ENCODE assay signal across 19 cellular contexts in genomic region chr16:6279261-6279660, GRCh38.
"Had no signal": no experiment of that assay in that cellular context is flagged by ENCODE, and none has a peak within 500 bp of the region (broad histone marks: within the 10 kb centered on the region; RNA-seq: fewer than 3 reads in every experiment).

No MANE protein-coding gene starts in this region.

- DNase-seq: foreskin keratinocyte; head of caudate nucleus; kidney; naive thymus-derived CD4-positive, alpha-beta T cell; nephron progenitor cell; posterior cingulate gyrus; sigmoid colon; stimulated activated CD4-positive, alpha-beta T cell treated with anti-CD3 and anti-CD28 coated beads, Interleukin-2, amount 100 ng/mL, for 24 hours; stimulated activated CD4-positive, alpha-beta T cell treated with anti-CD3 and anti-CD28 coated beads, Interleukin-4, amount 100 ng/mL, for 4 hours; stimulated activated naive B cell treated with anti-CD40 and anti-IgM and Interleukin-4, amounts not matched to agents 10 μg/mL and 1 μg/mL and 100 μg/mL, for 72 hours; stimulated activated naive CD8-positive, alpha-beta T cell treated with anti-CD3 and anti-CD28 coated beads, Interleukin-15, amount 100 ng/mL, for 72 hours; testis; upper lobe of right lung had no signal

- H3K9me3 ChIP-seq: right atrium auricular region, sigmoid colon, testis, tibial nerve, upper lobe of right lung, vagina had no signal

- H3K9me3 Mint-ChIP-seq: nephron progenitor cell had no signal

- H3K4me2 ChIP-seq: hepatocyte had no signal

- H3K27me3 Mint-ChIP-seq: dendritic cell treated with granulocyte-macrophage colony-stimulating factor and Interleukin-4, amounts not matched to agents 40 ng/mL and 50 ng/mL, for 4 days; naive thymus-derived CD4-positive, alpha-beta T cell; stimulated activated naive B cell treated with anti-CD40 and anti-IgM and Interleukin-4, amounts not matched to agents 10 μg/mL and 1 μg/mL and 100 μg/mL, for 72 hours; stimulated activated naive CD8-positive, alpha-beta T cell treated with anti-CD3 and anti-CD28 coated beads, Interleukin-15, amount 100 ng/mL, for 72 hours had no signal

- H3K36me3 Mint-ChIP-seq: naive thymus-derived CD4-positive, alpha-beta T cell; stimulated activated naive B cell treated with anti-CD40 and anti-IgM and Interleukin-4, amounts not matched to agents 10 μg/mL and 1 μg/mL and 100 μg/mL, for 72 hours had no signal

- H3K36me3 ChIP-seq: right atrium auricular region, sigmoid colon, tibial nerve, upper lobe of right lung, vagina had no signal

- H3K27ac Mint-ChIP-seq: dendritic cell treated with granulocyte-macrophage colony-stimulating factor and Interleukin-4, amounts not matched to agents 40 ng/mL and 50 ng/mL, for 4 days; naive thymus-derived CD4-positive, alpha-beta T cell; nephron progenitor cell; stimulated activated naive B cell treated with anti-CD40 and anti-IgM and Interleukin-4, amounts not matched to agents 10 μg/mL and 1 μg/mL and 100 μg/mL, for 72 hours had no signal

- H3K27ac ChIP-seq: foreskin keratinocyte, hepatocyte, right atrium auricular region, sigmoid colon, skin epidermis, testis, tibial nerve, upper lobe of right lung, vagina had no signal

- H2AFZ ChIP-seq: hepatocyte had no signal

- H3K4me1 ChIP-seq: foreskin keratinocyte, right atrium auricular region, sigmoid colon, testis, tibial nerve, upper lobe of right lung, vagina had no signal

- H3K4me1 Mint-ChIP-seq: naive thymus-derived CD4-positive, alpha-beta T cell; nephron progenitor cell; stimulated activated naive B cell treated with anti-CD40 and anti-IgM and Interleukin-4, amounts not matched to agents 10 μg/mL and 1 μg/mL and 100 μg/mL, for 72 hours; stimulated activated naive CD8-positive, alpha-beta T cell treated with anti-CD3 and anti-CD28 coated beads, Interleukin-15, amount 100 ng/mL, for 72 hours had no signal

- H3K4me3 Mint-ChIP-seq: dendritic cell treated with granulocyte-macrophage colony-stimulating factor and Interleukin-4, amounts not matched to agents 40 ng/mL and 50 ng/mL, for 4 days; naive thymus-derived CD4-positive, alpha-beta T cell; nephron progenitor cell; stimulated activated naive B cell treated with anti-CD40 and anti-IgM and Interleukin-4, amounts not matched to agents 10 μg/mL and 1 μg/mL and 100 μg/mL, for 72 hours; stimulated activated naive CD8-positive, alpha-beta T cell treated with anti-CD3 and anti-CD28 coated beads, Interleukin-15, amount 100 ng/mL, for 72 hours had no signal

- H3K27me3 ChIP-seq: foreskin keratinocyte, right atrium auricular region, sigmoid colon, testis, tibial nerve, upper lobe of right lung, vagina had no signal

- H3K4me3 ChIP-seq: hepatocyte, right atrium auricular region, sigmoid colon, skin epidermis, testis, tibial nerve, upper lobe of right lung, vagina had no signal

- FAIRE-seq: kidney had no signal

- H3K79me2 ChIP-seq: hepatocyte had no signal
